Comparison of ENCODE assay signal across 16 cellular contexts in genomic region chr5:94113087-94113486, GRCh38.
DNase-seq lines count a peak whose midpoint lies in the region; ATAC-seq and TF ChIP-seq lines count a peak whose summit lies in the region.
"Had no signal": no experiment of that assay in that cellular context is flagged by ENCODE, and none has a peak within 500 bp of the region (broad histone marks: within the 10 kb centered on the region; RNA-seq: fewer than 3 reads in every experiment).

No MANE protein-coding gene starts in this region.

- no peak overlapping the region for H3K4me3 ChIP-seq in mammary epithelial cell (replicated peaks in 1 of 3; ENCODE audit: insufficient read depth in 1 of 3, low read depth in 2 of 3, low read length in 3 of 3)
- H3K4me3 ChIP-seq in breast epithelium, result no peak overlapping the region
- no peak overlapping the region for H3K4me3 ChIP-seq in DND-41 (ENCODE audit: low read depth in 1 of 2, low read length in 2 of 2)
- H3K4me3 ChIP-seq in SU-DHL-6 (ENCODE audit: insufficient read depth, low read length, poor library complexity, severe bottlenecking), result no peak overlapping the region
- H3K4me3 ChIP-seq in smooth muscle cell, result no peak overlapping the region
- no peak overlapping the region for H3K4me3 ChIP-seq in tibial nerve
- H3K4me3 ChIP-seq: K562 had no signal

- no peak for TF ChIP-seq EP300 in tibial nerve (IDR thresholded peaks at IDR 0.05)

- DNase-seq in mammary epithelial cell, result no peak
- DNase-seq in breast epithelium (ENCODE audit: low spot score in 2 of 2), result no peak
- DNase-seq in DND-41, result no peak
- DNase-seq in smooth muscle cell (lab: John Stamatoyannopoulos, UW; ENCODE audit: unreplicated experiment), result no peak
- DNase-seq in tibial nerve (ENCODE audit: low spot score in 2 of 2), result no peak
- no peak for DNase-seq in stimulated activated CD4-positive, alpha-beta T cell treated with anti-CD3 and anti-CD28 coated beads, Interleukin-4, amount 100 ng/mL, for 1 hour
- DNase-seq: ACHN; C1 segment of cervical spinal cord; CD4-positive, alpha-beta memory T cell; DMS79; EL; HCEC 1CT; HFFc6 had no signal

- no peak overlapping the region for H3K4me2 ChIP-seq in mammary epithelial cell (ENCODE audit: insufficient read depth, low read depth, low read length)
- H3K4me2 ChIP-seq in DND-41 (ENCODE audit: insufficient read depth, low read length), result no peak overlapping the region
- no peak overlapping the region for H3K4me2 ChIP-seq in SU-DHL-6 (ENCODE audit: low read depth, low read length, poor library complexity, severe bottlenecking)
- no peak overlapping the region for H3K4me2 ChIP-seq in smooth muscle cell

- H2AFZ ChIP-seq in mammary epithelial cell (ENCODE audit: low read depth, low read length) (peak overlapping the region; percentile 44), DND-41 (ENCODE audit: low read depth, low read length) (peak overlapping the region; percentile 53; the same call in 1 of the 2 replicates), SU-DHL-6 (ENCODE audit: low read depth, low read length, severe bottlenecking) (peak overlapping the region; percentile 88), smooth muscle cell (ENCODE audit: low read depth) (peak overlapping the region; percentile 99)

- WGBS in mammary epithelial cell (ENCODE audit: low coverage, missing lambda C conversion rate), result 81% methylated on average over 1 of the region's 2 CpGs
- WGBS in smooth muscle cell (ENCODE audit: low lambda C conversion rate), result 98% methylated on average over 2 of the region's 2 CpGs
- whole genome bisulfite sequencing in tibial nerve, 2 donors, result 81 to 86% methylated on average over 2 of the region's 2 CpGs

- H4K20me1 ChIP-seq in mammary epithelial cell (ENCODE audit: insufficient read depth, low read length) (no peaks in the 10 kb centered on the region), DND-41 (ENCODE audit: insufficient read depth, low read length) (no peaks in the 10 kb centered on the region), SU-DHL-6 (ENCODE audit: low read depth, low read length) (no peaks in the 10 kb centered on the region), smooth muscle cell (ENCODE audit: low read depth) (no peaks in the 10 kb centered on the region)

- in situ Hi-C loops in mammary epithelial cell (cut with MboI; ENCODE audit: low sequenced_read_pairs in 2 of 2), result no loop called here

- H3K9ac ChIP-seq in mammary epithelial cell (ENCODE audit: insufficient read depth, low read length) (no peak overlapping the region), DND-41 (ENCODE audit: low read depth, low read length) (no peak overlapping the region), SU-DHL-6 (ENCODE audit: low read length) (no peak overlapping the region), smooth muscle cell (ENCODE audit: low read depth) (no peak overlapping the region)

- no peaks in the 10 kb centered on the region for H3K9me2 ChIP-seq in SU-DHL-6 (replicated peaks; ENCODE audit: insufficient read depth, low read length)

- CTCF ChIA-PET in mammary epithelial cell (lab: Charles Lee; ENCODE audit: low non-redundant PET), result no interaction called here

- H3K9me3 ChIP-seq in mammary epithelial cell (replicated peaks; ENCODE audit: insufficient read depth, low read length), result peaks cover 4% of the 10 kb centered on the region
- peaks cover 5 to 11% of the 10 kb centered on the region in 2 donors for H3K9me3 ChIP-seq in breast epithelium
- H3K9me3 ChIP-seq in DND-41 (ENCODE audit: insufficient read depth, low read length, severe bottlenecking), result peaks cover 16% of the 10 kb centered on the region
- H3K9me3 ChIP-seq in SU-DHL-6 (ENCODE audit: insufficient read depth, low read length), result peaks cover 13% of the 10 kb centered on the region; the same call in 1 of the 2 replicates
- no peaks in the 10 kb centered on the region for H3K9me3 ChIP-seq in smooth muscle cell (replicated peaks; ENCODE audit: low read depth)
- H3K9me3 ChIP-seq in tibial nerve, result peaks cover 0 to 11% (median 0%) of the 10 kb centered on the region in 4 donors

- TF ChIP-seq CTCF in mammary epithelial cell (conservative IDR thresholded peaks at IDR 0.05 in 1 of 2, IDR thresholded peaks at IDR 0.05 in 1 of 2; ENCODE audit: extremely low read depth in 1 of 2, insufficient read depth in 1 of 2, low read depth in 1 of 2, low read length in 2 of 2) (no peak), breast epithelium (IDR thresholded peaks at IDR 0.05) (no peak), DND-41 (IDR thresholded peaks at IDR 0.05; ENCODE audit: borderline replicate concordance, extremely low read depth, low read length, poor library complexity, severe bottlenecking) (no peak), SU-DHL-6 (IDR thresholded peaks at IDR 0.05; ENCODE audit: insufficient read depth, low read length, poor library complexity, severe bottlenecking) (no peak), smooth muscle cell (IDR thresholded peaks at IDR 0.05; ENCODE audit: borderline replicate concordance, insufficient read depth, poor library complexity, severe bottlenecking) (no peak), tibial nerve (IDR thresholded peaks at IDR 0.05) (no peak)

- H3K79me2 ChIP-seq in mammary epithelial cell (ENCODE audit: insufficient read depth, low read length) (peaks cover 20% of the 10 kb centered on the region), DND-41 (ENCODE audit: insufficient read depth, low read length) (peaks cover 33% of the 10 kb centered on the region), SU-DHL-6 (ENCODE audit: insufficient read depth, low read length) (peaks cover 24% of the 10 kb centered on the region), smooth muscle cell (ENCODE audit: low read depth) (peaks cover 23% of the 10 kb centered on the region)

- no peaks in the 10 kb centered on the region for H3K36me3 ChIP-seq in mammary epithelial cell (ENCODE audit: insufficient read depth, low read length)
- no peaks in the 10 kb centered on the region for H3K36me3 ChIP-seq in breast epithelium
- no peaks in the 10 kb centered on the region for H3K36me3 ChIP-seq in DND-41 (ENCODE audit: insufficient read depth, low read length)
- no peaks in the 10 kb centered on the region for H3K36me3 ChIP-seq in SU-DHL-6 (ENCODE audit: low read length)
- H3K36me3 ChIP-seq in smooth muscle cell (ENCODE audit: low read depth), result no peaks in the 10 kb centered on the region
- no peaks in the 10 kb centered on the region for H3K36me3 ChIP-seq in tibial nerve

- H3K27ac ChIP-seq in mammary epithelial cell (ENCODE audit: insufficient read depth, low read depth, low read length) (no peak overlapping the region), breast epithelium (peak overlapping the region in 1 of 2 donors; percentile 54), DND-41 (ENCODE audit: low read length) (no peak overlapping the region), SU-DHL-6 (ENCODE audit: low read depth, low read length) (no peak overlapping the region), smooth muscle cell (ENCODE audit: low read depth) (no peak overlapping the region), tibial nerve (no peak overlapping the region)

- intact Hi-C loops in mammary epithelial cell (cut with micrococcal nuclease) (no loop called here), breast epithelium (cut with DNase I; ENCODE audit: low total_unique reads) (no loop called here)

- dilution Hi-C loops in mammary epithelial cell (cut with HindIII; ENCODE audit: low sequenced_read_pairs), result no loop called here

- ATAC-seq in DND-41 (ENCODE audit: insufficient read depth, low read depth) (no peak), GM21447 (IDR thresholded peaks at IDR 0.05; ENCODE audit: unreplicated experiment) (no peak)
- ATAC-seq: K562 had no signal

- TF ChIP-seq POLR2A in breast epithelium (IDR thresholded peaks at IDR 0.05) (no peak), tibial nerve (IDR thresholded peaks at IDR 0.05) (no peak)

- H3F3A ChIP-seq in SU-DHL-6 (ENCODE audit: insufficient read depth) (no peaks in the 10 kb centered on the region; the same call in 1 of the 2 replicates), smooth muscle cell (ENCODE audit: low read depth) (no peaks in the 10 kb centered on the region)

- H3K27me3 ChIP-seq in mammary epithelial cell (ENCODE audit: insufficient read depth, low read length) (no peaks in the 10 kb centered on the region), breast epithelium (no peaks in the 10 kb centered on the region), DND-41 (ENCODE audit: insufficient read depth, low read length, poor library complexity) (no peaks in the 10 kb centered on the region), SU-DHL-6 (ENCODE audit: low read length) (no peaks in the 10 kb centered on the region), smooth muscle cell (ENCODE audit: low read depth) (no peaks in the 10 kb centered on the region), tibial nerve (no peaks in the 10 kb centered on the region)

- H3K4me1 ChIP-seq in mammary epithelial cell (ENCODE audit: insufficient read depth, low read length) (peaks cover 5% of the 10 kb centered on the region), breast epithelium (no peaks in the 10 kb centered on the region), DND-41 (ENCODE audit: insufficient read depth, low read length) (peaks cover 28% of the 10 kb centered on the region), smooth muscle cell (ENCODE audit: low read depth) (peaks cover 8% of the 10 kb centered on the region), tibial nerve (peaks cover 0 to 18% (median 0%) of the 10 kb centered on the region in 4 donors)

- no TSS peak for BruUV-seq in mammary epithelial cell (replicated peaks; lab: Mats Ljungman, UMichigan)

Comparison
In these comparisons a context has a peak if more than half of its experiments do, and no peak if none do; other contexts are left out.
1. H2AFZ ChIP-seq: peak in every context shown above with its lines; median percentile 99 in smooth muscle cell; 88 in SU-DHL-6; 53 in DND-41; 44 in mammary epithelial cell.